14 cellular contexts compared by ENCODE assay signal in the genomic region with DNA sequence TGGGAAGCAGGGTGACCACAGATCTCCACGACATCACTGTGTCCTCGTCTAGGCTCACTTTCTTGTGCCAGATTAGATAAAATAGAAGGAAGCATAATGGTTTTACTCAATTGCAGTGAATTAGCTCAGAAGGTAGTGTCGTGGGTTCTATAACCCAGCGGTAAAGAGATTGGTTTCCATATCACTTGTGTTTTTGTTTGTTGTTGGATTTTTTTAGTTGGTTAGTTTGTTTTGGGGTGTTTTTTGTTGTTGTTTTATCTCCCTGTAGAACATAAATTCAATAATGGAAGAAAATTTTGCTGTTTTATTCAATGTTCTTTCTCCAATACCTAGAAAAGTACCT.
DNase-seq lines count a peak whose midpoint lies in the region; ATAC-seq, FAIRE-seq and TF ChIP-seq lines count a peak whose summit lies in the region.
"Had no signal": no experiment of that assay in that cellular context is flagged by ENCODE, and none has a peak within 500 bp of the region (broad histone marks: within the 10 kb centered on the region; RNA-seq: fewer than 3 reads in every experiment).

No MANE protein-coding gene starts in this region.

- 0 out of 2 replicates have a peak overlapping the region, but pooled peaks have one; percentile 77 for H2AK5ac ChIP-seq in H1 (ENCODE audit: low read depth, low read length)

- H4K20me1 ChIP-seq in OCI-LY3 (ENCODE audit: insufficient read depth, low read length) (no peaks in the 10 kb centered on the region), H1 (replicated peaks in 1 of 2; ENCODE audit: control insufficient read depth in 1 of 2, insufficient read depth in 2 of 2, low read length in 2 of 2) (no peaks in the 10 kb centered on the region)

- H3K79me1 ChIP-seq in H1 (ENCODE audit: low read depth, low read length) = no peaks in the 10 kb centered on the region

- H3K9ac ChIP-seq in OCI-LY3 (ENCODE audit: low read length) (peak overlapping the region; percentile 32), H1 (replicated peaks in 1 of 4; ENCODE audit: extremely low read depth in 1 of 4, low read depth in 3 of 4, low read length in 3 of 4) (no peak overlapping the region)

- no peak for TF ChIP-seq POLR2A in A549 (IDR thresholded peaks at IDR 0.05; ENCODE audit: low read length)
- no peak for TF ChIP-seq POLR2A in H1 (IDR thresholded peaks at IDR 0.05; ENCODE audit: control extremely low read depth in 1 of 2, low read depth in 2 of 2, low read length in 2 of 2)

- no peaks in the 10 kb centered on the region for H3K27me3 Mint-ChIP-seq in Calu3 (ENCODE audit: unreplicated experiment)

- TF ChIP-seq CTCF in A549 (IDR thresholded peaks at IDR 0.05) = no peak
- TF ChIP-seq CTCF in Calu3 (IDR thresholded peaks at IDR 0.05; ENCODE audit: unreplicated experiment) = no peak
- no peak for TF ChIP-seq CTCF in OCI-LY3 (IDR thresholded peaks at IDR 0.05; ENCODE audit: low read depth, low read length)
- no peak for TF ChIP-seq CTCF in H1 (IDR thresholded peaks at IDR 0.05; ENCODE audit: control extremely low read depth in 1 of 3, insufficient read depth in 1 of 3, low read depth in 1 of 3, low read length in 3 of 3)

- H3K4me1 Mint-ChIP-seq in Calu3 (ENCODE audit: low read depth, unreplicated experiment) = peaks cover 38% of the 10 kb centered on the region

- H2BK20ac ChIP-seq in H1 (ENCODE audit: low read length) = 0 out of 2 replicates have a peak overlapping the region, but pooled peaks have one; percentile 2

- no peak overlapping the region for H4K8ac ChIP-seq in H1 (ENCODE audit: extremely low read depth, insufficient read depth, low read length)

- no peak overlapping the region for H3K4ac ChIP-seq in H1 (replicated peaks; ENCODE audit: insufficient read length, low read depth, low read length)

- H3K56ac ChIP-seq in H1 (replicated peaks; ENCODE audit: insufficient read length, low read depth, low read length) = no peak overlapping the region

- no peak overlapping the region for H4K91ac ChIP-seq in H1 (replicated peaks; ENCODE audit: insufficient read length, low read length)

- H4K5ac ChIP-seq in H1 (ENCODE audit: insufficient read length, low read depth, low read length) = no peak overlapping the region

- TF ChIP-seq RAD21 in A549 (conservative IDR thresholded peaks at IDR 0.05 in 1 of 2, IDR thresholded peaks at IDR 0.05 in 1 of 2) (no peak), H1 (IDR thresholded peaks at IDR 0.05 in 1 of 2, conservative IDR thresholded peaks at IDR 0.05 in 1 of 2; ENCODE audit: low read depth in 2 of 2, low read length in 2 of 2) (no peak)

- H2BK15ac ChIP-seq in H1 (ENCODE audit: low read length) = 0 out of 2 replicates have a peak overlapping the region, but pooled peaks have one; percentile 20

- H3K27ac ChIP-seq in A549 (peak overlapping the region in 1 of 2 experiments; percentile 63; a peak in 2 of 6 replicates), OCI-LY3 (ENCODE audit: low read length) (no peak overlapping the region), H1 (ENCODE audit: low read depth, low read length) (0 out of 2 replicates have a peak overlapping the region, but pooled peaks have one; percentile 5)
- H3K27ac ChIP-seq: Peyer's patch had no signal

- 0 out of 2 replicates have a peak overlapping the region, but pooled peaks have one; percentile 65 for H2AFZ ChIP-seq in OCI-LY3 (ENCODE audit: low read depth, low read length)
- H2AFZ ChIP-seq in H1 (ENCODE audit: low read length) = no peak overlapping the region

- CTCF ChIA-PET in A549 (lab: Yijun Ruan, JAX) = interaction anchor here (0.6 to 5.4 kb wide), 9 partner anchors 11 to 1496 kb away, joined by 3 to 32 read pairs (median 4); a partner anchor contains a TSS
- CTCF ChIA-PET in Calu3 (lab: Charles Lee) = no interaction called here
- CTCF ChIA-PET in H1 (lab: Charles Lee; ENCODE audit: partially characterized antibody) = interaction anchor here (0.6 to 3.4 kb wide), 17 partner anchors 11 to 626 kb away, joined by 3 to 11 read pairs (median 3); a partner anchor contains a TSS

- H3K27me3 ChIP-seq in OCI-LY3 (ENCODE audit: low read depth, low read length) (no peaks in the 10 kb centered on the region), H1 (replicated peaks in 1 of 4; ENCODE audit: control insufficient read depth in 3 of 4, extremely low read depth in 1 of 4, insufficient read depth in 3 of 4, low read length in 3 of 4) (no peaks in the 10 kb centered on the region)
- H3K27me3 ChIP-seq: Peyer's patch had no signal

- POLR2A ChIA-PET in A549 (lab: Yijun Ruan, JAX) (no interaction called here), H1 (lab: Charles Lee; ENCODE audit: partially characterized antibody) (interaction anchor here (1.0 to 5.4 kb wide), 4 partner anchors 14 to 647 kb away, joined by 3 to 26 read pairs (median 6); a partner anchor contains a TSS)

- peak overlapping the region; percentile 66; the same call in 1 of the 2 replicates for H2BK5ac ChIP-seq in H1 (ENCODE audit: low read depth, low read length)

- DNase-seq in A549 (ENCODE audit: low read depth in 1 of 2, low spot score in 1 of 2) = no peak
- no peak for DNase-seq in Calu3
- no peak for DNase-seq in H1 (ENCODE audit: low read depth in 1 of 2, low spot score in 2 of 2)
- no peak for DNase-seq in cerebellar cortex (ENCODE audit: low spot score)
- no peak for DNase-seq in NCI-H345 treated with DMSO at 0.1 percent for 48 hours (lab: John Stamatoyannopoulos, UW; ENCODE audit: unreplicated experiment)
- no peak for DNase-seq in DMS79 treated with DMSO at 0.1 percent for 48 hours (lab: John Stamatoyannopoulos, UW)
- DNase-seq: activated CD4-positive, CD25-positive, alpha-beta regulatory T cell treated with anti-CD3 and anti-CD28 coated beads, Interleukin-2, amount 50 U/mL, for 72 hours; activated naive CD4-positive, alpha-beta T cell treated with Interleukin-2 at 50 U/mL for 16 hours; NCI-H510A; Peyer's patch had no signal

- H3K9me3 Mint-ChIP-seq in Calu3 (ENCODE audit: low read depth, unreplicated experiment) = no peaks in the 10 kb centered on the region

- TF ChIP-seq EP300 in A549 (IDR thresholded peaks at IDR 0.05) (no peak), H1 (IDR thresholded peaks at IDR 0.05; ENCODE audit: borderline replicate concordance in 1 of 2, low read depth in 2 of 2, low read length in 2 of 2) (no peak)

- no peak overlapping the region for H2BK120ac ChIP-seq in H1 (replicated peaks; ENCODE audit: low read depth, low read length)

- peaks cover 22% of the 10 kb centered on the region for H3K36me3 Mint-ChIP-seq in Calu3 (ENCODE audit: insufficient read depth, unreplicated experiment)

- no peak overlapping the region for H3K23ac ChIP-seq in H1 (ENCODE audit: insufficient read length)

- H3K4me3 ChIP-seq in A549 (no peak overlapping the region), OCI-LY3 (ENCODE audit: low read length) (peak overlapping the region; percentile 70), H1 (ENCODE audit: extremely low read depth in 1 of 4, insufficient read depth in 2 of 4, low read depth in 3 of 4, low read length in 4 of 4) (peak overlapping the region in 1 of 4 experiments; percentile 40; a peak in 1 of 8 replicates)
- H3K4me3 ChIP-seq: Peyer's patch had no signal

- no peak overlapping the region for H3K4me3 Mint-ChIP-seq in Calu3 (ENCODE audit: low read depth, unreplicated experiment)

- peaks cover 3% of the 10 kb centered on the region; the same call in 1 of the 3 replicates for H3K4me1 ChIP-seq in A549
- peaks cover 12% of the 10 kb centered on the region for H3K4me1 ChIP-seq in OCI-LY3 (ENCODE audit: low read length)
- H3K4me1 ChIP-seq in H1 (replicated peaks in 1 of 4; ENCODE audit: control insufficient read depth in 3 of 4, insufficient read depth in 4 of 4, low read length in 3 of 4) = peaks cover 2 to 11% (median 7%) of the 10 kb centered on the region in 4 experiments; a peak in 5 of 7 replicates

- peaks cover 9% of the 10 kb centered on the region; the same call in 1 of the 2 replicates for H3K23me2 ChIP-seq in H1 (ENCODE audit: low read depth, low read length)

- H3K79me2 ChIP-seq in OCI-LY3 (ENCODE audit: low read length) (no peaks in the 10 kb centered on the region), H1 (ENCODE audit: control insufficient read depth in 1 of 2, insufficient read depth in 2 of 2, low read length in 2 of 2) (no peaks in the 10 kb centered on the region)

- no peak overlapping the region for H3K18ac ChIP-seq in H1 (ENCODE audit: extremely low read depth, low read length)

- FAIRE-seq in A549 (lab: Jason Lieb, UNC) = no peak
- FAIRE-seq in H1 (lab: Jason Lieb, UNC) = no peak
- FAIRE-seq: endothelial cell of umbilical vein, urothelium cell line had no signal

- peak overlapping the region; percentile 53; the same call in 1 of the 2 replicates for H2BK12ac ChIP-seq in H1 (ENCODE audit: low read depth, low read length)

- H3K27ac Mint-ChIP-seq in Calu3 (ENCODE audit: unreplicated experiment) = peak overlapping the region; percentile 47

- 63% methylated on average over 4 of the region's 4 CpGs for WGBS in A549 (ENCODE audit: missing lambda C conversion rate)
- 74% methylated on average over 4 of the region's 4 CpGs; no CpG with 5 or more reads in 1 of the 2 experiments for WGBS in H1 (ENCODE audit: extremely low coverage in 1 of 2, insufficient coverage in 1 of 2, insufficient read length in 1 of 2, insufficient replicate concordance in 2 of 2, low coverage in 1 of 2, low lambda C conversion rate in 2 of 2, missing lambda C conversion rate in 1 of 2), 2 experiments

- no peak for ATAC-seq in A549
- ATAC-seq in GM18517 (IDR thresholded peaks at IDR 0.05; ENCODE audit: unreplicated experiment) = no peak

- H3K36me3 ChIP-seq in OCI-LY3 (replicated peaks; ENCODE audit: low read depth, low read length) (no peaks in the 10 kb centered on the region), H1 (ENCODE audit: control insufficient read depth in 2 of 4, insufficient read depth in 4 of 4, low read length in 3 of 4) (no peaks in the 10 kb centered on the region)
- H3K36me3 ChIP-seq: Peyer's patch had no signal

- intact Hi-C loops in Calu3 (cut with micrococcal nuclease; ENCODE audit: unreplicated experiment) = loop anchor here (5.0 kb wide), 2 partner anchors 341 to 591 kb away; no protein-coding TSS in a partner anchor

- no peak overlapping the region for H3K14ac ChIP-seq in H1 (ENCODE audit: insufficient read length)

- BruUV-seq in Calu3 (replicated peaks; lab: Mats Ljungman, UMichigan) = no TSS peak

- H3K4me2 ChIP-seq in A549 (peak overlapping the region; percentile 58), OCI-LY3 (ENCODE audit: low read length) (peak overlapping the region; percentile 57), H1 (ENCODE audit: insufficient read depth in 1 of 2, low read depth in 2 of 2, low read length in 2 of 2) (peak overlapping the region; percentile 44 to 50)

- no peaks in the 10 kb centered on the region for H3K9me3 ChIP-seq in A549
- no peaks in the 10 kb centered on the region for H3K9me3 ChIP-seq in OCI-LY3 (ENCODE audit: insufficient read depth, low read length)
- no peaks in the 10 kb centered on the region for H3K9me3 ChIP-seq in H1 (ENCODE audit: insufficient read depth in 2 of 2, low read depth in 1 of 2, low read length in 1 of 2)
- H3K9me3 ChIP-seq: Peyer's patch had no signal

TF ChIP-seq in A549, 52 proteins besides CTCF, POLR2A, EP300 and RAD21 (continues in another document):
- no peak for TF ChIP-seq FOXS1 (CRISPR knock-in tag; IDR thresholded peaks at IDR 0.05)
- TF ChIP-seq TFCP2L1 (CRISPR knock-in tag; IDR thresholded peaks at IDR 0.05) = no peak

TF ChIP-seq in H1, 55 proteins besides CTCF, POLR2A, EP300 and RAD21 (continues in another document):
- no peak for TF ChIP-seq TBP (IDR thresholded peaks at IDR 0.05; ENCODE audit: low read depth, low read length)
